Comparison of ENCODE assay signal across 16 cellular contexts in genomic region chr15:67179411-67179995, GRCh38.
A peak's percentile ranks its signal among the peaks of the same experiment; 100 is the strongest.
DNase-seq lines count a peak whose midpoint lies in the region; ATAC-seq, FAIRE-seq and TF ChIP-seq lines count a peak whose summit lies in the region.
"Had no signal": no experiment of that assay in that cellular context is flagged by ENCODE, and none has a peak within 500 bp of the region (broad histone marks: within the 10 kb centered on the region; RNA-seq: fewer than 3 reads in every experiment).

No MANE protein-coding gene starts in this region.

- H2AK5ac ChIP-seq in mesendoderm (ENCODE audit: low read length): peak overlapping the region; percentile 11

- no CpG with 5 or more reads among the region's 9 CpGs for WGBS in mesendoderm (ENCODE audit: extremely low coverage, insufficient coverage, low lambda C conversion rate)

- H3K79me2 ChIP-seq in mesendoderm (ENCODE audit: control insufficient read depth, insufficient read depth, low read length): no peaks in the 10 kb centered on the region

- peak overlapping the region; percentile 19 for H3K56ac ChIP-seq in mesendoderm (ENCODE audit: low read length)

- H3K27me3 ChIP-seq in mesendoderm (ENCODE audit: insufficient read depth, low read length, poor library complexity): no peaks in the 10 kb centered on the region
- H3K27me3 ChIP-seq: BE2C, dorsolateral prefrontal cortex had no signal

- peaks cover 31% of the 10 kb centered on the region for H3K4me1 ChIP-seq in mesendoderm (ENCODE audit: control insufficient read depth, low read depth, low read length)

- H4K8ac ChIP-seq in mesendoderm (ENCODE audit: low read depth, low read length): no peak overlapping the region

- H4K5ac ChIP-seq in mesendoderm (ENCODE audit: low read length): no peak overlapping the region

- no peak overlapping the region for H3K27ac ChIP-seq in mesendoderm (ENCODE audit: low read depth, low read length)
- H3K27ac ChIP-seq: dorsolateral prefrontal cortex, VCaP had no signal

- H3K23ac ChIP-seq in mesendoderm (ENCODE audit: low read length): no peak overlapping the region

- no peak overlapping the region for H3K18ac ChIP-seq in mesendoderm (ENCODE audit: low read length)

- DNase-seq in activated naive CD8-positive, alpha-beta T cell treated with anti-CD3 and anti-CD28 coated beads, Interleukin-2, amount 50 U/mL, for 24 hours: no peak
- DNase-seq in WTC11 (ENCODE audit: low spot score) (no peak), mesendoderm (no peak), urothelium cell line (ENCODE audit: low spot score) (no peak), CD1c-positive myeloid dendritic cell (ENCODE audit: extremely low spot score) (no peak)
- DNase-seq: aorta; BE2C; dorsolateral prefrontal cortex; MM.1S; nucleus accumbens; stimulated activated CD4-positive, alpha-beta T cell treated with anti-CD3 and anti-CD28 coated beads, Interleukin-12 subunit alpha, Interleukin-12 subunit beta, amount 100 ng/mL, for 4 hours had no signal

- no peak overlapping the region for H3K4me2 ChIP-seq in mesendoderm (ENCODE audit: low read length)

- ATAC-seq in activated naive CD8-positive, alpha-beta T cell treated with anti-CD3 and anti-CD28 coated beads, Interleukin-2, amount 50 U/mL, for 24 hours: no peak
- ATAC-seq in WTC11 (no peak), HG03378 (IDR thresholded peaks at IDR 0.05; ENCODE audit: unreplicated experiment) (no peak), HG02798 (IDR thresholded peaks at IDR 0.05; ENCODE audit: poor library complexity, unreplicated experiment) (no peak)

- peaks cover 20% of the 10 kb centered on the region for H3K4me1 Mint-ChIP-seq in activated naive CD8-positive, alpha-beta T cell (ENCODE audit: low read depth)
- H3K4me1 Mint-ChIP-seq in activated naive CD8-positive, alpha-beta T cell treated with anti-CD3 and anti-CD28 coated beads, Interleukin-2, amount 50 U/mL, for 24 hours: peaks cover 26% of the 10 kb centered on the region
- H3K4me1 Mint-ChIP-seq in WTC11: peaks cover 25% of the 10 kb centered on the region

- H3K36me3 ChIP-seq in mesendoderm (ENCODE audit: control insufficient read depth, insufficient read depth, low read length): no peaks in the 10 kb centered on the region
- H3K36me3 ChIP-seq: BE2C had no signal

- H3K27ac Mint-ChIP-seq in activated naive CD8-positive, alpha-beta T cell: peak overlapping the region; percentile 30
- no peak overlapping the region for H3K27ac Mint-ChIP-seq in activated naive CD8-positive, alpha-beta T cell treated with anti-CD3 and anti-CD28 coated beads, Interleukin-2, amount 50 U/mL, for 24 hours
- H3K27ac Mint-ChIP-seq in WTC11: peak overlapping the region; percentile 37; the same call in 1 of the 2 replicates

- peak; percentile 70 for FAIRE-seq in urothelium cell line (lab: Jason Lieb, UNC)

- H3K4ac ChIP-seq in mesendoderm (ENCODE audit: low read depth, low read length): no peak overlapping the region

- H3K36me3 Mint-ChIP-seq in activated naive CD8-positive, alpha-beta T cell: peaks cover 4% of the 10 kb centered on the region
- peaks cover 3% of the 10 kb centered on the region for H3K36me3 Mint-ChIP-seq in activated naive CD8-positive, alpha-beta T cell treated with anti-CD3 and anti-CD28 coated beads, Interleukin-2, amount 50 U/mL, for 24 hours (ENCODE audit: low read depth)
- peaks cover 5% of the 10 kb centered on the region; the same call in 1 of the 2 replicates for H3K36me3 Mint-ChIP-seq in WTC11

- H3K27me3 Mint-ChIP-seq in activated naive CD8-positive, alpha-beta T cell: no peaks in the 10 kb centered on the region
- H3K27me3 Mint-ChIP-seq in activated naive CD8-positive, alpha-beta T cell treated with anti-CD3 and anti-CD28 coated beads, Interleukin-2, amount 50 U/mL, for 24 hours: no peaks in the 10 kb centered on the region
- no peaks in the 10 kb centered on the region for H3K27me3 Mint-ChIP-seq in WTC11 (ENCODE audit: low read depth)

- H3K9ac ChIP-seq in mesendoderm (ENCODE audit: low read length): no peak overlapping the region

- POLR2A ChIA-PET in WTC11 (lab: Charles Lee): no interaction called here

- H3K9me3 Mint-ChIP-seq in activated naive CD8-positive, alpha-beta T cell (ENCODE audit: low read depth): no peaks in the 10 kb centered on the region
- no peaks in the 10 kb centered on the region for H3K9me3 Mint-ChIP-seq in activated naive CD8-positive, alpha-beta T cell treated with anti-CD3 and anti-CD28 coated beads, Interleukin-2, amount 50 U/mL, for 24 hours
- H3K9me3 Mint-ChIP-seq in WTC11: no peaks in the 10 kb centered on the region

- H3K4me3 ChIP-seq in mesendoderm (ENCODE audit: low read length): no peak overlapping the region
- H3K4me3 ChIP-seq: dorsolateral prefrontal cortex, lung had no signal

- no peak overlapping the region for H2BK15ac ChIP-seq in mesendoderm (replicated peaks; ENCODE audit: low read depth)

- CTCF ChIA-PET in WTC11 (lab: Charles Lee): interaction anchor here (0.6 kb wide), 1 partner anchor 233 kb away, joined by 3 read pairs; no protein-coding TSS in a partner anchor

- TF ChIP-seq CTCF in WTC11 (IDR thresholded peaks at IDR 0.05): no peak

- no peak overlapping the region for H3K4me3 Mint-ChIP-seq in activated naive CD8-positive, alpha-beta T cell
- H3K4me3 Mint-ChIP-seq in activated naive CD8-positive, alpha-beta T cell treated with anti-CD3 and anti-CD28 coated beads, Interleukin-2, amount 50 U/mL, for 24 hours: no peak overlapping the region
- no peak overlapping the region for H3K4me3 Mint-ChIP-seq in WTC11

- H3K79me1 ChIP-seq in mesendoderm (ENCODE audit: low read length): no peaks in the 10 kb centered on the region

- no peak overlapping the region for H2BK120ac ChIP-seq in mesendoderm (ENCODE audit: low read depth, low read length)

- H2BK5ac ChIP-seq in mesendoderm (ENCODE audit: low read length): no peak overlapping the region

TF ChIP-seq in WTC11, 78 proteins besides CTCF, POLR2A, EP300 and RAD21:
- TF ChIP-seq ZNF416 (CRISPR knock-in tag; IDR thresholded peaks at IDR 0.05) (no peak), TEAD1 (CRISPR knock-in tag; IDR thresholded peaks at IDR 0.05) (no peak), ZNF396 (CRISPR knock-in tag; IDR thresholded peaks at IDR 0.05; ENCODE audit: borderline replicate concordance) (no peak), OVOL2 (CRISPR knock-in tag; IDR thresholded peaks at IDR 0.05; ENCODE audit: borderline replicate concordance) (no peak), NR3C1 (CRISPR knock-in tag; conservative IDR thresholded peaks at IDR 0.05; ENCODE audit: low read depth) (no peak), PREB (CRISPR knock-in tag; IDR thresholded peaks at IDR 0.05; ENCODE audit: borderline replicate concordance) (no peak)
